Comparison of ENCODE assay signal across 15 cellular contexts in the genomic region with DNA sequence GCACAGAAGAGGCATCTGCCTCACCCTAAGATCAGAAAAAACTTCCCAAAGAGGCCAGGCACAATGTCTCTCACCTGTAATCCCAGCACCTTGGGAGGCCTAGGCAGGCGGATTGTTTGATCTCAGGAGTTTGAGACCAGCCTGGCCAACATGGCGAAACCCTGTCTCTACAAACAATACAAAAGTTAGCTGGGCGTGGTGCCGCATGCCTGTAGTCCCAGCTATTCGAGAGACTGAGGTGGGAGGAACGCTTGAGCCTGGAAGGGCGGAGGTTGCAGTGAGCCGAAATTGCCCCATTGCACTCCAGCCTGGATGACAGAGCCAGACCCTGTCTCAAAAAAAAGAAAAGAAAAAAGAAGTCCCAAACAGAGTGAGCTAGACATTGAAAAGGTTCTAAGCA. TPM values are rescaled to one million over a fixed set of nuclear protein-coding genes. Genes with fewer than 3 reads are reported as not detected.
DNase-seq lines count a peak whose midpoint lies in the region; ATAC-seq and TF ChIP-seq lines count a peak whose summit lies in the region.
"Had no signal": no experiment of that assay in that cellular context is flagged by ENCODE, and none has a peak within 500 bp of the region (broad histone marks: within the 10 kb centered on the region; RNA-seq: fewer than 3 reads in every experiment).

No MANE protein-coding gene starts in this region.

- peak overlapping the region; percentile 25 for H3K14ac ChIP-seq in trophoblast cell (ENCODE audit: low read length)

- H3K79me2 ChIP-seq in OCI-LY1 (ENCODE audit: insufficient read depth, low read length): peaks cover 86% of the 10 kb centered on the region
- H3K79me2 ChIP-seq in trophoblast cell (ENCODE audit: control insufficient read depth, insufficient read depth, low read length, poor library complexity): peaks cover 32% of the 10 kb centered on the region
- peaks cover 94% of the 10 kb centered on the region for H3K79me2 ChIP-seq in PC-3 (ENCODE audit: low read length)

- H2BK12ac ChIP-seq in trophoblast cell (ENCODE audit: low read length): no peak overlapping the region

- no peaks in the 10 kb centered on the region for H3K27me3 Mint-ChIP-seq in T-helper 1 cell treated with Interleukin-12 subunit alpha and Interleukin-12 subunit beta and Interleukin-4 antibody, amounts not matched to agents 30 μg/mL and 1 μg/mL, for 36 hours (ENCODE audit: low read depth)
- no peaks in the 10 kb centered on the region for H3K27me3 Mint-ChIP-seq in chondrocyte (ENCODE audit: low read depth)

- H2AK5ac ChIP-seq in trophoblast cell (ENCODE audit: low read length): peak overlapping the region; percentile 23

- no peak overlapping the region for H2BK5ac ChIP-seq in trophoblast cell (ENCODE audit: low read depth, low read length, poor library complexity)

- POLR2A ChIA-PET in PC-3 (lab: Charles Lee; ENCODE audit: unreplicated experiment): interaction anchor here (0.6 kb wide), 1 partner anchor 171 kb away, joined by 3 read pairs; no protein-coding TSS in a partner anchor

- CTCF ChIA-PET in PC-3 (lab: Charles Lee): no interaction called here

- H3K27ac ChIP-seq in OCI-LY1 (ENCODE audit: low read depth, low read length, poor library complexity, severe bottlenecking): peak overlapping the region; percentile 96
- peak overlapping the region; percentile 10 for H3K27ac ChIP-seq in trophoblast cell (ENCODE audit: low read depth, low read length)
- no peak overlapping the region for H3K27ac ChIP-seq in PC-3 (ENCODE audit: low read length)
- H3K27ac ChIP-seq: 22Rv1, SJSA1 had no signal

- H4K20me1 ChIP-seq in OCI-LY1 (ENCODE audit: insufficient read depth, low read length) (no peaks in the 10 kb centered on the region), PC-3 (ENCODE audit: low read length) (peaks cover 76% of the 10 kb centered on the region)

- H3K18ac ChIP-seq in trophoblast cell (ENCODE audit: low read length): peak overlapping the region; percentile 57

- no peaks in the 10 kb centered on the region for H3K27me3 ChIP-seq in OCI-LY1 (ENCODE audit: insufficient read depth, low read length)
- H3K27me3 ChIP-seq in trophoblast cell (ENCODE audit: insufficient read depth, low read length): no peaks in the 10 kb centered on the region
- no peaks in the 10 kb centered on the region for H3K27me3 ChIP-seq in PC-3 (ENCODE audit: low read length)
- H3K27me3 ChIP-seq: SJSA1 had no signal

- BruUV-seq in PC-3 (replicated peaks; lab: Mats Ljungman, UMichigan): no TSS peak

- H4K12ac ChIP-seq in trophoblast cell (ENCODE audit: low read depth, low read length): no peak overlapping the region

- H3K9me3 Mint-ChIP-seq in T-helper 1 cell treated with Interleukin-12 subunit alpha and Interleukin-12 subunit beta and Interleukin-4 antibody, amounts not matched to agents 30 μg/mL and 1 μg/mL, for 36 hours: no peaks in the 10 kb centered on the region
- H3K9me3 Mint-ChIP-seq in chondrocyte (ENCODE audit: low read depth): no peaks in the 10 kb centered on the region

- TF ChIP-seq CTCF in OCI-LY1 (IDR thresholded peaks at IDR 0.05; ENCODE audit: low read length) (no peak), chondrocyte (IDR thresholded peaks at IDR 0.05) (no peak), PC-3 (conservative IDR thresholded peaks at IDR 0.05; ENCODE audit: low read depth, low read length) (no peak)

- H3K27ac Mint-ChIP-seq in T-helper 1 cell treated with Interleukin-12 subunit alpha and Interleukin-12 subunit beta and Interleukin-4 antibody, amounts not matched to agents 30 μg/mL and 1 μg/mL, for 36 hours: peak overlapping the region; percentile 98
- H3K27ac Mint-ChIP-seq in chondrocyte (ENCODE audit: unreplicated experiment): peak overlapping the region; percentile 67

- H3K4me3 ChIP-seq in OCI-LY1 (ENCODE audit: low read depth, low read length, poor library complexity, severe bottlenecking) (peak overlapping the region; percentile 86), trophoblast cell (ENCODE audit: low read depth, low read length) (no peak overlapping the region), PC-3 (ENCODE audit: low read length) (no peak overlapping the region)
- H3K4me3 ChIP-seq: SJSA1 had no signal

- H3K4me2 ChIP-seq in OCI-LY1 (ENCODE audit: low read length): peak overlapping the region; percentile 75
- H3K4me2 ChIP-seq in trophoblast cell (ENCODE audit: low read length): peak overlapping the region; percentile 20
- H3K4me2 ChIP-seq in PC-3 (ENCODE audit: low read length): no peak overlapping the region

- peak overlapping the region; percentile 46 for H2BK120ac ChIP-seq in trophoblast cell (ENCODE audit: insufficient read depth, low read length, poor library complexity)

- H3K9ac ChIP-seq in OCI-LY1 (ENCODE audit: low read length) (peak overlapping the region; percentile 32; the same call in 1 of the 2 replicates), trophoblast cell (ENCODE audit: low read length) (no peak overlapping the region), PC-3 (ENCODE audit: low read length) (no peak overlapping the region)

- H3K4me3 Mint-ChIP-seq in T-helper 1 cell treated with Interleukin-12 subunit alpha and Interleukin-12 subunit beta and Interleukin-4 antibody, amounts not matched to agents 30 μg/mL and 1 μg/mL, for 36 hours: peak overlapping the region; percentile 21
- no peak overlapping the region for H3K4me3 Mint-ChIP-seq in chondrocyte (ENCODE audit: unreplicated experiment)

- no peak for DNase-seq in T-helper 1 cell
- no peak for DNase-seq in chondrocyte (ENCODE audit: low spot score)
- peak; percentile 15 to 59 for DNase-seq in trophoblast cell
- DNase-seq in PC-3: no peak
- no peak for DNase-seq in cortex of kidney (lab: John Stamatoyannopoulos, UW)
- DNase-seq in OCI-M2 (lab: John Stamatoyannopoulos, UW; ENCODE audit: unreplicated experiment): no peak
- DNase-seq: activated CD4-positive, CD25-positive, alpha-beta regulatory T cell treated with anti-CD3 and anti-CD28 coated beads, Interleukin-2, amount 50 U/mL, for 72 hours; aorta; hypothalamus; NCI-H1694; stimulated activated CD4-positive, alpha-beta T cell treated with anti-CD3 and anti-CD28 coated beads, Interleukin-4, amount 100 ng/mL, for 24 hours had no signal

- peaks cover 15% of the 10 kb centered on the region; the same call in 1 of the 2 replicates for H3K36me3 ChIP-seq in OCI-LY1 (ENCODE audit: insufficient read depth, low read length)
- H3K36me3 ChIP-seq in trophoblast cell (ENCODE audit: control insufficient read depth in 1 of 2, insufficient read depth in 2 of 2, low read length in 2 of 2): peaks cover 0 to 4% of the 10 kb centered on the region in 2 experiments
- H3K36me3 ChIP-seq in PC-3 (ENCODE audit: low read depth, low read length): peaks cover 11% of the 10 kb centered on the region; the same call in 1 of the 2 replicates

- no peaks in the 10 kb centered on the region for H3K9me3 ChIP-seq in OCI-LY1 (ENCODE audit: low read length)
- no peaks in the 10 kb centered on the region for H3K9me3 ChIP-seq in trophoblast cell (ENCODE audit: insufficient read depth, low read depth, low read length)
- no peaks in the 10 kb centered on the region for H3K9me3 ChIP-seq in PC-3 (ENCODE audit: low read length)
- H3K9me3 ChIP-seq: SJSA1 had no signal

- H2AFZ ChIP-seq in OCI-LY1 (ENCODE audit: low read length) (no peak overlapping the region), trophoblast cell (ENCODE audit: insufficient read depth, low read length, poor library complexity) (no peak overlapping the region), PC-3 (ENCODE audit: low read length) (no peak overlapping the region)

- peak overlapping the region; percentile 29 for H4K8ac ChIP-seq in trophoblast cell (ENCODE audit: low read depth, low read length)

- intact Hi-C loops in PC-3 (cut with micrococcal nuclease): loop anchor here (10.0 kb wide), 1 partner anchor 164 kb away; no protein-coding TSS in a partner anchor

- peaks cover 18% of the 10 kb centered on the region for H3K36me3 Mint-ChIP-seq in T-helper 1 cell treated with Interleukin-12 subunit alpha and Interleukin-12 subunit beta and Interleukin-4 antibody, amounts not matched to agents 30 μg/mL and 1 μg/mL, for 36 hours (ENCODE audit: low read depth)
- H3K36me3 Mint-ChIP-seq in chondrocyte (ENCODE audit: low read depth): peaks cover 2% of the 10 kb centered on the region

- ATAC-seq in PC-3: no peak

- no peak overlapping the region for H4K91ac ChIP-seq in trophoblast cell (ENCODE audit: low read depth, low read length)

- no peak overlapping the region for H3K23ac ChIP-seq in trophoblast cell (ENCODE audit: low read length)

- WGBS in trophoblast cell (ENCODE audit: extremely low coverage, insufficient coverage, insufficient read length): no CpG with 5 or more reads among the region's 8 CpGs

- peaks cover 18% of the 10 kb centered on the region for H3K79me1 ChIP-seq in trophoblast cell (ENCODE audit: low read length)

- H3F3A ChIP-seq in OCI-LY1 (ENCODE audit: insufficient read depth, low read length) (peaks cover 9% of the 10 kb centered on the region; the same call in 1 of the 2 replicates), PC-3 (ENCODE audit: low read length, unreplicated experiment) (no peaks in the 10 kb centered on the region)

- peaks cover 58% of the 10 kb centered on the region for H3K4me1 Mint-ChIP-seq in T-helper 1 cell treated with Interleukin-12 subunit alpha and Interleukin-12 subunit beta and Interleukin-4 antibody, amounts not matched to agents 30 μg/mL and 1 μg/mL, for 36 hours (ENCODE audit: low read depth)
- peaks cover 75% of the 10 kb centered on the region for H3K4me1 Mint-ChIP-seq in chondrocyte (ENCODE audit: low read depth)

- peak overlapping the region; percentile 74 for H3K4ac ChIP-seq in trophoblast cell (ENCODE audit: low read depth, low read length)

- H3K4me1 ChIP-seq in OCI-LY1 (ENCODE audit: insufficient read depth, low read length, severe bottlenecking) (peaks cover 58% of the 10 kb centered on the region), trophoblast cell (ENCODE audit: control insufficient read depth in 1 of 2, insufficient read depth in 2 of 2, low read length in 2 of 2) (peaks cover 6 to 9% of the 10 kb centered on the region in 2 experiments), PC-3 (ENCODE audit: insufficient read depth, low read length) (peaks cover 39% of the 10 kb centered on the region)

- H3K9me2 ChIP-seq in OCI-LY1 (ENCODE audit: low read depth, low read length): no peaks in the 10 kb centered on the region
- H3K9me2 ChIP-seq in PC-3 (replicated peaks; ENCODE audit: low read length): no peaks in the 10 kb centered on the region

RNA-seq across cellular contexts. Expression of a gene that starts 4.5 kb away (rescaled TPM):
- total RNA-seq in chondrocyte (48.5 to 49.9 TPM (median 49.3 TPM) in 3 replicates), PC-3 (2014; rRNA removed) (23.6 and 26.0 TPM in 2 replicates)
- polyA plus RNA-seq in trophoblast cell (2013): 38.0 and 39.2 TPM in 2 replicates

RNA-seq across cellular contexts. Expression of a gene that starts 5.4 kb away (rescaled TPM):
- 9.3 to 12.1 TPM (median 9.7 TPM) in 3 replicates for total RNA-seq in chondrocyte
- polyA plus RNA-seq in trophoblast cell (2013): 9.0 and 9.1 TPM in 2 replicates
- total RNA-seq in PC-3 (2014; rRNA removed): 4.0 and 10.7 TPM in 2 replicates

RNA-seq across cellular contexts. Expression of a gene that starts 31.5 kb away (rescaled TPM):
- total RNA-seq in chondrocyte: 1.2 to 3.2 TPM (median 1.7 TPM) in 3 replicates
- polyA plus RNA-seq in trophoblast cell (2013): 52.5 and 55.1 TPM in 2 replicates
- total RNA-seq in PC-3 (2014; rRNA removed): 15.7 and 16.5 TPM in 2 replicates

RNA-seq across cellular contexts. Expression of a gene that starts 40.7 kb away (rescaled TPM):
- 0.72 to 1.1 TPM (median 1.0 TPM) in 3 replicates for total RNA-seq in chondrocyte
- 0.97 and 0.99 TPM in 2 replicates for polyA plus RNA-seq in trophoblast cell (2013)
- 0.26 TPM in 1 of 2 replicates, not detected in the other for total RNA-seq in PC-3 (2014; rRNA removed)

RNA-seq across cellular contexts. Expression of a gene that starts 43.7 kb away (rescaled TPM):
- 4.2 to 9.0 TPM (median 4.3 TPM) in 3 replicates for total RNA-seq in chondrocyte
- polyA plus RNA-seq in trophoblast cell (2013): 3.9 TPM in 2 replicates
- 0.58 and 0.86 TPM in 2 replicates for total RNA-seq in PC-3 (2014; rRNA removed)

Comparison
In these comparisons a context has a peak if more than half of its experiments do, and no peak if none do; other contexts are left out.
1. DNase-seq: peak in trophoblast cell (2 of 2); none in T-helper 1 cell (0 of 5), chondrocyte (single experiment), PC-3 (single experiment), cortex of kidney (single experiment) and OCI-M2 (single experiment).